Comparison of ENCODE assay signal across 31 cellular contexts in the genomic region with DNA sequence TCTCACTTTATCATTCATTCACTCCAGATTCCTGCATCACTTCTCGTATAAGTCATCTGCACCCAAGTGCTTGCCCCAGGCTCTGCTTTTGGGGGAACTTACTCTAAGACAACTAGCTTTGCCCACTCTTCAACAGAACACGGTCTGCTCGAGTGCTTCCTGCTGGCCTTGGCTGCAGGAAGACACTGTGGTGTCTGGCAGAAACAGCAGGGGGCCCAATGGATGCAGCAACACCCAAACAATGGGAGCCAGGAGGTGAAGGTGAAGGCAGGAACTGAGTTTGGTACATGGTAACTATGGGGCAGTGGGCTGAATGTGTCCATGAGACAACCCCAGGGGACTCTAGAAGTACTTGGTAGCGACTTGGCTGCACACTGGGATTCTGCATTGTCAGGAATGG.
"Had no signal": no experiment of that assay in that cellular context is flagged by ENCODE, and none has a peak within 500 bp of the region (broad histone marks: within the 10 kb centered on the region; RNA-seq: fewer than 3 reads in every experiment).

No MANE protein-coding gene starts in this region.

- DNase-seq: activated CD4-positive, alpha-beta memory T cell treated with anti-CD3 and anti-CD28 coated beads, Interleukin-2, amount 10 ng/mL, durations not matched to agents 7 days and 5 days; activated CD4-positive, alpha-beta T cell treated with anti-CD3 and anti-CD28 coated beads, Interleukin-2, amount 10 ng/mL, durations not matched to agents 7 days and 5 days; activated CD4-positive, CD25-positive, alpha-beta regulatory T cell treated with anti-CD3 and anti-CD28 coated beads, Interleukin-2, amount 50 U/mL, for 72 hours; activated CD8-positive, alpha-beta memory T cell treated with anti-CD3 and anti-CD28 coated beads, Interleukin-2, amount 50 U/mL, for 48 hours; activated gamma-delta T cell; activated naive CD4-positive, alpha-beta T cell treated with anti-CD3 and anti-CD28 coated beads, Interleukin-2, amount 10 ng/mL, durations not matched to agents 7 days and 5 days; activated naive CD8-positive, alpha-beta T cell treated with anti-CD3 and anti-CD28 coated beads, Interleukin-2, amount 10 ng/mL, durations not matched to agents 7 days and 5 days; activated T-cell treated with anti-CD3 and anti-CD28 coated beads, Interleukin-2, amount 50 U/mL, for 24 hours; brain microvascular endothelial cell; cortex of kidney; effector memory CD8-positive, alpha-beta T cell; immature natural killer cell; kidney; left colon; lower lobe of right lung; mesenchymal stem cell; natural killer cell; sigmoid colon; small intestine; stimulated activated CD4-positive, alpha-beta T cell treated with anti-CD3 and anti-CD28 coated beads, Interleukin-4, amount 100 ng/mL, for 24 hours; T-helper 9 cell; trophoblast cell; uterus had no signal

- H3K27me3 ChIP-seq: sigmoid colon, uterus had no signal

- FAIRE-seq: astrocyte, endothelial cell of umbilical vein, kidney, small intestine, TTC549 had no signal

- H3K4me3 ChIP-seq: gastroesophageal sphincter, hepatocyte, lower lobe of right lung, uterus had no signal

- H3K27ac ChIP-seq: brain microvascular endothelial cell, gastroesophageal sphincter, hepatocyte, lower lobe of right lung, sigmoid colon, thoracic aorta, uterus, VCaP had no signal

- H3K36me3 ChIP-seq: brain microvascular endothelial cell, gastroesophageal sphincter, lower lobe of right lung, sigmoid colon, thoracic aorta, uterus had no signal

- H3K79me2 ChIP-seq: hepatocyte had no signal

- ATAC-seq: effector memory CD8-positive, alpha-beta T cell; gastroesophageal sphincter; left colon; natural killer cell; stimulated activated effector memory CD8-positive, alpha-beta T cell treated with anti-CD3 and anti-CD28 coated beads, Interleukin-12 subunit alpha, Interleukin-12 subunit beta, amount 100 ng/mL, for 72 hours had no signal

- H3K4me1 ChIP-seq: uterus had no signal

- H3K9me3 ChIP-seq: gastroesophageal sphincter, lower lobe of right lung, sigmoid colon, thoracic aorta, uterus had no signal
